8 cellular contexts compared by ENCODE assay signal in genomic region chr19:51338563-51339312, GRCh38. TPM values are rescaled to one million over a fixed set of nuclear protein-coding genes. Genes with fewer than 3 reads are reported as not detected.
A peak's percentile ranks its signal among the peaks of the same experiment; 100 is the strongest.
DNase-seq lines count a peak whose midpoint lies in the region; TF ChIP-seq lines count a peak whose summit lies in the region.

No MANE protein-coding gene starts in this region.

- H3K9me3 ChIP-seq in HEK293 (ENCODE audit: control insufficient read depth, insufficient read depth, low read depth, low read length) (no peaks in the 10 kb centered on the region), mammary epithelial cell (replicated peaks; ENCODE audit: insufficient read depth, low read length) (no peaks in the 10 kb centered on the region), smooth muscle cell (replicated peaks; ENCODE audit: low read depth) (no peaks in the 10 kb centered on the region)

- H3K27ac ChIP-seq in HEK293 (ENCODE audit: extremely low read depth, low read depth, low read length) (no peak overlapping the region), mammary epithelial cell (ENCODE audit: insufficient read depth, low read depth, low read length) (no peak overlapping the region), smooth muscle cell (ENCODE audit: low read depth) (no peak overlapping the region)

- dilution Hi-C loops in mammary epithelial cell (cut with HindIII; ENCODE audit: low sequenced_read_pairs): no loop called here

- no peaks in the 10 kb centered on the region for H3K36me3 ChIP-seq in HEK293 (ENCODE audit: control insufficient read depth in 2 of 2, insufficient read depth in 1 of 2, low read length in 2 of 2)
- H3K36me3 ChIP-seq in mammary epithelial cell (ENCODE audit: insufficient read depth, low read length): no peaks in the 10 kb centered on the region
- H3K36me3 ChIP-seq in smooth muscle cell (ENCODE audit: low read depth): no peaks in the 10 kb centered on the region

- H3K79me2 ChIP-seq in mammary epithelial cell (ENCODE audit: insufficient read depth, low read length) (no peaks in the 10 kb centered on the region), smooth muscle cell (ENCODE audit: low read depth) (no peaks in the 10 kb centered on the region)

- WGBS in mammary epithelial cell (ENCODE audit: low coverage, missing lambda C conversion rate): 17% methylated on average over 6 of the region's 43 CpGs
- WGBS in smooth muscle cell (ENCODE audit: low lambda C conversion rate): 10% methylated on average over 42 of the region's 43 CpGs

- H3K4me2 ChIP-seq in mammary epithelial cell (ENCODE audit: insufficient read depth, low read depth, low read length) (peak overlapping the region; percentile 97), smooth muscle cell (peak overlapping the region; percentile 88)

- no peaks in the 10 kb centered on the region for H3F3A ChIP-seq in smooth muscle cell (ENCODE audit: low read depth)

- in situ Hi-C loops in mammary epithelial cell (cut with MboI; ENCODE audit: low sequenced_read_pairs in 2 of 2): no loop called here

- H3K27me3 ChIP-seq in mammary epithelial cell (ENCODE audit: insufficient read depth, low read length) (no peaks in the 10 kb centered on the region), smooth muscle cell (ENCODE audit: low read depth) (no peaks in the 10 kb centered on the region)

- peak; percentile 84 for DNase-seq in NCI-H1436 (lab: John Stamatoyannopoulos, UW)
- peak; percentile 78 for DNase-seq in mammary epithelial cell
- peak; percentile 61 for DNase-seq in inferior parietal cortex (ENCODE audit: extremely low spot score)
- DNase-seq in smooth muscle cell (lab: John Stamatoyannopoulos, UW; ENCODE audit: unreplicated experiment): peak; percentile 88
- no peak for DNase-seq in NCI-H1694 (lab: John Stamatoyannopoulos, UW)

- H3K4me3 ChIP-seq in GM08714 (ENCODE audit: low read length) (peak overlapping the region; percentile 56), HEK293 (ENCODE audit: low read depth, low read length) (peak overlapping the region; percentile 82), WI38 (ENCODE audit: low read depth, low read length) (peak overlapping the region; percentile 69), mammary epithelial cell (replicated peaks in 1 of 3; ENCODE audit: insufficient read depth in 1 of 3, low read depth in 2 of 3, low read length in 3 of 3) (peak overlapping the region; percentile 59 to 68 (median 63)), smooth muscle cell (peak overlapping the region; percentile 64)

- H2AFZ ChIP-seq in mammary epithelial cell (ENCODE audit: low read depth, low read length) (peak overlapping the region; percentile 93), smooth muscle cell (ENCODE audit: low read depth) (peak overlapping the region; percentile 53)

- intact Hi-C loops in mammary epithelial cell (cut with micrococcal nuclease): loop anchor here (1.0 to 5.0 kb wide), 7 partner anchors 28 to 319 kb away; partner anchors contain the start of gene ETFB

- CTCF ChIA-PET in HEK293 (lab: Yijun Ruan, JAX): interaction anchor here (0.6 to 3.1 kb wide), 34 partner anchors 10 to 332 kb away, joined by 3 to 16 read pairs (median 3); partner anchors contain the start of genes NKG7 and SIGLEC10
- CTCF ChIA-PET in mammary epithelial cell (lab: Charles Lee; ENCODE audit: low non-redundant PET): interaction anchor here (0.6 kb wide), 1 partner anchor 926 kb away, joined by 6 read pairs; no protein-coding TSS in a partner anchor

- H3K4me1 ChIP-seq in HEK293 (ENCODE audit: control insufficient read depth, insufficient read depth, low read length) (0 out of 2 replicates have a peak, but pooled peaks cover 8% of the 10 kb centered on the region), mammary epithelial cell (ENCODE audit: insufficient read depth, low read length) (peaks cover 10% of the 10 kb centered on the region), smooth muscle cell (ENCODE audit: low read depth) (no peaks in the 10 kb centered on the region)

- H4K20me1 ChIP-seq in mammary epithelial cell (ENCODE audit: insufficient read depth, low read length): no peaks in the 10 kb centered on the region
- no peaks in the 10 kb centered on the region for H4K20me1 ChIP-seq in smooth muscle cell (ENCODE audit: low read depth)

- H3K9ac ChIP-seq in mammary epithelial cell (ENCODE audit: insufficient read depth, low read length) (no peak overlapping the region), smooth muscle cell (ENCODE audit: low read depth) (no peak overlapping the region)

- peak; percentile 84 for TF ChIP-seq CTCF in HEK293 (tag by site-specific recombination; IDR thresholded peaks at IDR 0.05)
- TF ChIP-seq CTCF in WI38 (IDR thresholded peaks at IDR 0.05; ENCODE audit: low read depth, low read length): peak; percentile 80
- peak; percentile 64 to 95 for TF ChIP-seq CTCF in mammary epithelial cell (conservative IDR thresholded peaks at IDR 0.05 in 1 of 2, IDR thresholded peaks at IDR 0.05 in 1 of 2; ENCODE audit: extremely low read depth in 1 of 2, insufficient read depth in 1 of 2, low read depth in 1 of 2, low read length in 2 of 2)
- TF ChIP-seq CTCF in smooth muscle cell (IDR thresholded peaks at IDR 0.05; ENCODE audit: borderline replicate concordance, insufficient read depth, poor library complexity, severe bottlenecking): peak; percentile 92

- no TSS peak for BruUV-seq in mammary epithelial cell (replicated peaks; lab: Mats Ljungman, UMichigan)

- POLR2A ChIA-PET in HEK293 (lab: Yijun Ruan, JAX): interaction anchor here (1.1 to 2.2 kb wide), 3 partner anchors 10 to 29 kb away, joined by 4 to 37 read pairs (median 9); no protein-coding TSS in a partner anchor

TF ChIP-seq in HEK293, 187 proteins besides CTCF, POLR2A, EP300 and RAD21 (continues in another document):
- TF ChIP-seq MZF1 (tag by site-specific recombination; IDR thresholded peaks at IDR 0.05; ENCODE audit: borderline replicate concordance) (no peak), KLF16 (tag by site-specific recombination; IDR thresholded peaks at IDR 0.05) (peak; percentile 67), ZNF660 (tag by site-specific recombination; IDR thresholded peaks at IDR 0.05) (0 out of 2 replicates have a peak, but pooled peaks have one; percentile 42), GLIS2 (tag by site-specific recombination; IDR thresholded peaks at IDR 0.05) (peak; percentile 69), ZNF501 (tag by site-specific recombination; IDR thresholded peaks at IDR 0.05) (no peak), IKZF3 (tag by site-specific recombination; IDR thresholded peaks at IDR 0.05) (peak; percentile 64; the same call in 1 of the 2 replicates), ZNF362 (tag by site-specific recombination; IDR thresholded peaks at IDR 0.05) (0 out of 2 replicates have a peak, but pooled peaks have one; percentile 38), HOXA7 (CRISPR knock-in tag; IDR thresholded peaks at IDR 0.05; ENCODE audit: borderline replicate concordance) (no peak), ZNF366 (tag by site-specific recombination; conservative IDR thresholded peaks at IDR 0.05) (peak; percentile 56; the same call in 1 of the 2 replicates), ZNF292 (tag by site-specific recombination; IDR thresholded peaks at IDR 0.05; ENCODE audit: borderline replicate concordance, low read depth) (no peak)
- TF ChIP-seq, protein P1, sequence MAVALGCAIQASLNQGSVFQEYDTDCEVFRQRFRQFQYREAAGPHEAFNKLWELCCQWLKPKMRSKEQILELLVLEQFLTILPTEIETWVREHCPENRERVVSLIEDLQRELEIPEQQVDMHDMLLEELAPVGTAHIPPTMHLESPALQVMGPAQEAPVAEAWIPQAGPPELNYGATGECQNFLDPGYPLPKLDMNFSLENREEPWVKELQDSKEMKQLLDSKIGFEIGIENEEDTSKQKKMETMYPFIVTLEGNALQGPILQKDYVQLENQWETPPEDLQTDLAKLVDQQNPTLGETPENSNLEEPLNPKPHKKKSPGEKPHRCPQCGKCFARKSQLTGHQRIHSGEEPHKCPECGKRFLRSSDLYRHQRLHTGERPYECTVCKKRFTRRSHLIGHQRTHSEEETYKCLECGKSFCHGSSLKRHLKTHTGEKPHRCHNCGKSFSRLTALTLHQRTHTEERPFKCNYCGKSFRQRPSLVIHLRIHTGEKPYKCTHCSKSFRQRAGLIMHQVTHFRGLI (tag by site-specific recombination; IDR thresholded peaks at IDR 0.05): no peak

RNA-seq across cellular contexts. Expression of gene VSIG10L, which starts 3.2 kb away (rescaled TPM):
- 1 to 10 TPM in 1 of 2 donors, under 1 TPM in 1; 0.67 to 1.5 TPM for total RNA-seq in mammary epithelial cell
- 0.60 TPM for polyA plus RNA-seq in mammary epithelial cell
- not detected for polyA minus RNA-seq in mammary epithelial cell
- total RNA-seq in smooth muscle cell: 0.63 and 2.2 TPM in 2 replicates
- polyA plus RNA-seq in smooth muscle cell: 2.5 and 4.2 TPM in 2 replicates

RNA-seq across cellular contexts. Expression of gene IGLON5, which starts 27.3 kb away (rescaled TPM):
- total RNA-seq in mammary epithelial cell (not detected), smooth muscle cell (3.5 and 4.6 TPM in 2 replicates)
- polyA plus RNA-seq in mammary epithelial cell (not detected), smooth muscle cell (3.4 and 3.8 TPM in 2 replicates)
- not detected for polyA minus RNA-seq in mammary epithelial cell

RNA-seq across cellular contexts. Expression of gene ETFB, which starts 27.4 kb away (rescaled TPM):
- 10 to 100 TPM; 48.3 to 82.5 TPM for total RNA-seq in mammary epithelial cell
- 147 TPM for polyA plus RNA-seq in mammary epithelial cell
- 94.4 TPM for polyA minus RNA-seq in mammary epithelial cell
- total RNA-seq in smooth muscle cell: 38.0 and 51.1 TPM in 2 replicates
- 94.5 and 108 TPM in 2 replicates for polyA plus RNA-seq in smooth muscle cell

RNA-seq across cellular contexts. Expression of gene CLDND2, which starts 30.1 kb away (rescaled TPM):
- total RNA-seq in mammary epithelial cell: not detected
- not detected for polyA plus RNA-seq in mammary epithelial cell
- not detected for polyA minus RNA-seq in mammary epithelial cell
- not detected in 2 replicates for total RNA-seq in smooth muscle cell
- polyA plus RNA-seq in smooth muscle cell: 1.4 TPM in 1 of 2 replicates, not detected in the other

RNA-seq across cellular contexts. Expression of gene NKG7, which starts 33.7 kb away (rescaled TPM):
- total RNA-seq in mammary epithelial cell (not detected), smooth muscle cell (not detected in 2 replicates)
- polyA plus RNA-seq in mammary epithelial cell (not detected), smooth muscle cell (not detected in 2 replicates)
- not detected for polyA minus RNA-seq in mammary epithelial cell
